Comparison of ENCODE assay signal across 30 cellular contexts in genomic region chr13:34066344-34066743, GRCh38.
"Had no signal": no experiment of that assay in that cellular context is flagged by ENCODE, and none has a peak within 500 bp of the region (broad histone marks: within the 10 kb centered on the region; RNA-seq: fewer than 3 reads in every experiment).

No MANE protein-coding gene starts in this region.

- H3K4me3 ChIP-seq: ascending aorta, esophagus squamous epithelium, left ventricle myocardium inferior, pancreas, prostate gland, sigmoid colon had no signal

- H3K27ac Mint-ChIP-seq: activated CD4-positive, alpha-beta memory T cell treated with anti-CD3 and anti-CD28 coated beads, Interleukin-2, amount 10 ng/mL, durations not matched to agents 7 days and 5 days; activated CD4-positive, alpha-beta T cell treated with anti-CD3 and anti-CD28 coated beads, Interleukin-2, amount 10 ng/mL, durations not matched to agents 7 days and 5 days; activated naive CD4-positive, alpha-beta T cell treated with anti-CD3 and anti-CD28 coated beads, Interleukin-2, amount 10 ng/mL, durations not matched to agents 7 days and 5 days; activated naive CD8-positive, alpha-beta T cell treated with anti-CD3 and anti-CD28 coated beads, Interleukin-2, amount 10 ng/mL, durations not matched to agents 7 days and 5 days; activated T-cell treated with anti-CD3 and anti-CD28 coated beads, Interleukin-2, amount 50 U/mL, for 24 hours; brain; effector memory CD8-positive, alpha-beta T cell; naive thymus-derived CD4-positive, alpha-beta T cell; stimulated activated memory B cell treated with anti-CD40 and anti-IgM and Interleukin-4, amounts not matched to agents 10 μg/mL and 1 μg/mL and 100 μg/mL, for 72 hours; WTC11 had no signal

- H3K27ac ChIP-seq: ascending aorta, esophagus squamous epithelium, left ventricle myocardium inferior, pancreas, prostate gland, sigmoid colon had no signal

- H3K9me3 ChIP-seq: ascending aorta, esophagus squamous epithelium, left ventricle myocardium inferior, pancreas, prostate gland, sigmoid colon had no signal

- H3K4me3 Mint-ChIP-seq: activated CD4-positive, alpha-beta memory T cell treated with anti-CD3 and anti-CD28 coated beads, Interleukin-2, amount 10 ng/mL, durations not matched to agents 7 days and 5 days; activated CD4-positive, alpha-beta T cell treated with anti-CD3 and anti-CD28 coated beads, Interleukin-2, amount 10 ng/mL, durations not matched to agents 7 days and 5 days; activated naive CD4-positive, alpha-beta T cell treated with anti-CD3 and anti-CD28 coated beads, Interleukin-2, amount 10 ng/mL, durations not matched to agents 7 days and 5 days; activated naive CD8-positive, alpha-beta T cell treated with anti-CD3 and anti-CD28 coated beads, Interleukin-2, amount 10 ng/mL, durations not matched to agents 7 days and 5 days; activated T-cell treated with anti-CD3 and anti-CD28 coated beads, Interleukin-2, amount 50 U/mL, for 24 hours; brain; effector memory CD8-positive, alpha-beta T cell; naive thymus-derived CD4-positive, alpha-beta T cell; stimulated activated memory B cell treated with anti-CD40 and anti-IgM and Interleukin-4, amounts not matched to agents 10 μg/mL and 1 μg/mL and 100 μg/mL, for 72 hours; stimulated activated naive CD8-positive, alpha-beta T cell treated with anti-CD3 and anti-CD28 coated beads, Interleukin-15, amount 100 ng/mL, for 72 hours; WTC11 had no signal

- H3K4me1 Mint-ChIP-seq: activated CD4-positive, alpha-beta memory T cell treated with anti-CD3 and anti-CD28 coated beads, Interleukin-2, amount 10 ng/mL, durations not matched to agents 7 days and 5 days; activated CD4-positive, alpha-beta T cell treated with anti-CD3 and anti-CD28 coated beads, Interleukin-2, amount 10 ng/mL, durations not matched to agents 7 days and 5 days; activated naive CD4-positive, alpha-beta T cell treated with anti-CD3 and anti-CD28 coated beads, Interleukin-2, amount 10 ng/mL, durations not matched to agents 7 days and 5 days; activated naive CD8-positive, alpha-beta T cell treated with anti-CD3 and anti-CD28 coated beads, Interleukin-2, amount 10 ng/mL, durations not matched to agents 7 days and 5 days; naive thymus-derived CD4-positive, alpha-beta T cell; stimulated activated memory B cell treated with anti-CD40 and anti-IgM and Interleukin-4, amounts not matched to agents 10 μg/mL and 1 μg/mL and 100 μg/mL, for 72 hours; stimulated activated naive CD8-positive, alpha-beta T cell treated with anti-CD3 and anti-CD28 coated beads, Interleukin-15, amount 100 ng/mL, for 72 hours had no signal

- H3K27me3 ChIP-seq: ascending aorta, esophagus squamous epithelium, pancreas, sigmoid colon had no signal

- ATAC-seq: effector memory CD8-positive, alpha-beta T cell; naive thymus-derived CD4-positive, alpha-beta T cell; pancreas; stimulated activated memory B cell treated with anti-CD40 and anti-IgM and Interleukin-4, amounts not matched to agents 10 μg/mL and 1 μg/mL and 100 μg/mL, for 72 hours; stimulated activated naive CD8-positive, alpha-beta T cell treated with anti-CD3 and anti-CD28 coated beads, Interleukin-15, amount 100 ng/mL, for 72 hours; WTC11 had no signal

- H3K9me3 Mint-ChIP-seq: activated CD4-positive, alpha-beta memory T cell treated with anti-CD3 and anti-CD28 coated beads, Interleukin-2, amount 10 ng/mL, durations not matched to agents 7 days and 5 days; activated CD4-positive, alpha-beta T cell treated with anti-CD3 and anti-CD28 coated beads, Interleukin-2, amount 10 ng/mL, durations not matched to agents 7 days and 5 days; activated naive CD4-positive, alpha-beta T cell treated with anti-CD3 and anti-CD28 coated beads, Interleukin-2, amount 10 ng/mL, durations not matched to agents 7 days and 5 days; activated naive CD8-positive, alpha-beta T cell treated with anti-CD3 and anti-CD28 coated beads, Interleukin-2, amount 10 ng/mL, durations not matched to agents 7 days and 5 days; stimulated activated memory B cell treated with anti-CD40 and anti-IgM and Interleukin-4, amounts not matched to agents 10 μg/mL and 1 μg/mL and 100 μg/mL, for 72 hours had no signal

- DNase-seq: activated CD4-positive, alpha-beta memory T cell treated with anti-CD3 and anti-CD28 coated beads, Interleukin-2, amount 10 ng/mL, durations not matched to agents 7 days and 5 days; activated CD4-positive, alpha-beta T cell treated with anti-CD3 and anti-CD28 coated beads for 1 hour; activated CD4-positive, alpha-beta T cell treated with anti-CD3 and anti-CD28 coated beads, Interleukin-2, amount 10 ng/mL, durations not matched to agents 7 days and 5 days; activated CD8-positive, alpha-beta memory T cell treated with anti-CD3 and anti-CD28 coated beads, Interleukin-2, amount 50 U/mL, for 48 hours; activated gamma-delta T cell; activated naive CD4-positive, alpha-beta T cell treated with anti-CD3 and anti-CD28 coated beads, Interleukin-2, amount 10 ng/mL, durations not matched to agents 7 days and 5 days; activated naive CD8-positive, alpha-beta T cell treated with anti-CD3 and anti-CD28 coated beads, Interleukin-2, amount 10 ng/mL, durations not matched to agents 7 days and 5 days; activated T-cell treated with anti-CD3 and anti-CD28 coated beads, Interleukin-2, amount 50 U/mL, for 24 hours; cortex of kidney; effector memory CD8-positive, alpha-beta T cell; esophagus squamous epithelium; left ventricle myocardium inferior; midbrain; naive thymus-derived CD4-positive, alpha-beta T cell; nucleus accumbens; pancreas; retina; sigmoid colon; small intestine; stimulated activated CD4-positive, alpha-beta T cell treated with anti-CD3 and anti-CD28 coated beads, Interleukin-1b, Interleukin-23, amount 100 ng/mL, for 48 hours; stimulated activated CD4-positive, alpha-beta T cell treated with anti-CD3 and anti-CD28 coated beads, Interleukin-4, amount 100 ng/mL, for 4 hours; stimulated activated CD8-positive, alpha-beta memory T cell treated with anti-CD3 and anti-CD28 coated beads, Interleukin-4, amount 100 ng/mL, for 48 hours; stimulated activated naive CD8-positive, alpha-beta T cell treated with anti-CD3 and anti-CD28 coated beads, Interleukin-15, amount 100 ng/mL, for 72 hours; substantia nigra; T-helper 2 cell had no signal

- H3K4me1 ChIP-seq: ascending aorta, esophagus squamous epithelium, left ventricle myocardium inferior, pancreas, prostate gland, sigmoid colon had no signal

- H3K36me3 Mint-ChIP-seq: activated naive CD4-positive, alpha-beta T cell treated with anti-CD3 and anti-CD28 coated beads, Interleukin-2, amount 10 ng/mL, durations not matched to agents 7 days and 5 days; activated naive CD8-positive, alpha-beta T cell treated with anti-CD3 and anti-CD28 coated beads, Interleukin-2, amount 10 ng/mL, durations not matched to agents 7 days and 5 days; brain; naive thymus-derived CD4-positive, alpha-beta T cell; stimulated activated memory B cell treated with anti-CD40 and anti-IgM and Interleukin-4, amounts not matched to agents 10 μg/mL and 1 μg/mL and 100 μg/mL, for 72 hours had no signal

- H3K27me3 Mint-ChIP-seq: activated CD4-positive, alpha-beta memory T cell treated with anti-CD3 and anti-CD28 coated beads, Interleukin-2, amount 10 ng/mL, durations not matched to agents 7 days and 5 days; activated naive CD4-positive, alpha-beta T cell treated with anti-CD3 and anti-CD28 coated beads, Interleukin-2, amount 10 ng/mL, durations not matched to agents 7 days and 5 days; activated naive CD8-positive, alpha-beta T cell treated with anti-CD3 and anti-CD28 coated beads, Interleukin-2, amount 10 ng/mL, durations not matched to agents 7 days and 5 days; activated T-cell treated with anti-CD3 and anti-CD28 coated beads, Interleukin-2, amount 50 U/mL, for 24 hours; brain; effector memory CD8-positive, alpha-beta T cell; stimulated activated memory B cell treated with anti-CD40 and anti-IgM and Interleukin-4, amounts not matched to agents 10 μg/mL and 1 μg/mL and 100 μg/mL, for 72 hours had no signal

- H3K36me3 ChIP-seq: ascending aorta, esophagus squamous epithelium, left ventricle myocardium inferior, pancreas, prostate gland, sigmoid colon had no signal
